16 cellular contexts compared by ENCODE assay signal in genomic region chr2:236158969-236159777, GRCh38. TPM values are rescaled to one million over a fixed set of nuclear protein-coding genes. Genes with fewer than 3 reads are reported as not detected.
"Had no signal": no experiment of that assay in that cellular context is flagged by ENCODE, and none has a peak within 500 bp of the region (broad histone marks: within the 10 kb centered on the region; RNA-seq: fewer than 3 reads in every experiment).

No MANE protein-coding gene starts in this region.

- DNase-seq: activated CD4-positive, alpha-beta memory T cell treated with anti-CD3 and anti-CD28 coated beads for 36 hours; activated gamma-delta T cell; activated naive CD8-positive, alpha-beta T cell treated with anti-CD3 and anti-CD28 coated beads for 36 hours; activated T-cell treated with anti-CD3 and anti-CD28 coated beads, Interleukin-2, amount 50 U/mL, for 4 hours; cerebellar nuclear complex; foreskin melanocyte; heart left ventricle; immature natural killer cell; naive B cell; nucleus accumbens; stimulated activated CD4-positive, alpha-beta T cell treated with anti-CD3 and anti-CD28 coated beads, Interleukin-4, amount 100 ng/mL, for 24 hours had no signal

- H3K9me3 ChIP-seq: heart left ventricle had no signal

- ATAC-seq: activated T-cell treated with anti-CD3 and anti-CD28 coated beads, Interleukin-2, amount 50 U/mL, for 4 hours; heart left ventricle had no signal

- H3K36me3 ChIP-seq: heart left ventricle had no signal

- H3K27ac ChIP-seq: dorsolateral prefrontal cortex, heart left ventricle had no signal

- H3K4me3 ChIP-seq: dorsolateral prefrontal cortex, heart left ventricle had no signal

RNA-seq across cellular contexts. Expression of gene GBX2, which starts 9.0 kb away (rescaled TPM):
- total RNA-seq: activated CD4-positive, alpha-beta memory T cell treated with anti-CD3 and anti-CD28 coated beads for 36 hours; activated naive CD8-positive, alpha-beta T cell treated with anti-CD3 and anti-CD28 coated beads for 36 hours; activated T-cell treated with anti-CD3 and anti-CD28 coated beads, Interleukin-2, amount 50 U/mL, for 4 hours; progenitor cell of endocrine pancreas; T-helper 2 cell treated with Interferon-gamma antibody and Interleukin-4, amounts not matched to agents 100 ng/mL and 5 ng/mL, for 36 hours; temporal lobe; urinary bladder had no signal
